8 cellular contexts compared by ENCODE assay signal in the genomic region with DNA sequence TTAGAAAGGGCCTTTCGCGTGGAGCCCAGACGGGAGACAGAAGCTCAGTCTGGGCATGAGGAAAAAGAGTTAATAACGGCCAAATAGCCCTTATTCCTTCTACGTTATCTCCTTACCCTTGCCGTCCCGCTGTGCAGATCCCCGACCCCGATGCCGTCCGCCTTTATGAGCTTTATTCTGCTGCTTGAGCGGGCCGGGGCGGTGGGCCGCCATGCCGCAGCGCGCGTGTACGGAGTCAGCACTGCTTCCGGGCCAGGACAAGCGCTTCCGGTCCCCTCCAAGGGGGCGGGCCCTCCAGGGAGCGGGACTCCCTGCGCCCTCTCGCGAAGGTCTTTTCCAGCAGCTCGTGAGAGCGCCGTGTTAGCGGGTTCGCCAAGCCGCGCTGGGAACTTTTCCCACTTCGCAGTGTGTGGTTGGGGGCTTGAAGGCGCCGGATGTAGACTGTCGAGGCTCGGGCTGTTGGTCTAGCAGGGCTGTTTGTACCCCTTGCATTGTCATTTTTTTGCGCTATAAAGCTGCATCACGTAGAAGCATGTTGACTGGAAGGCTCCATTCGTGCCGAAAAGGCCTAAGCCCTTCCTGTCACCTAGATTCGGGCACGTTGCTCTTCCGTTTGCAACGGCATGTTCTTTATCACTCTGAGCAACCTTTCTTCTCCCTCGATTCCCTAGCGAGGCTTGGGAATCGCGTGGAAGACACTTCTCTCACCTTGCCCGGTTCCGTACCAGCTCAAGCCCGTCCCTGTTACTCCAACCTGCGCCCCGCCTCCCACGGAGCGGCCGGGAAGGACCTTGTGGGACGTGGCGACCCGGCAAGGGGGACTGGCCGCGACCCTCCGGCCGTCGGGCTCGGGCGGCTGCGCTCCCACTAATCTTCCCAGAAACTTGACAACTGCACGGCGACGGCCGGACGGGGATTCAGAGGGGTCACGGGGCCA. TPM values are rescaled to one million over a fixed set of nuclear protein-coding genes. Genes with fewer than 3 reads are reported as not detected.
DNase-seq lines count a peak whose midpoint lies in the region; ATAC-seq and TF ChIP-seq lines count a peak whose summit lies in the region.

A gene (minus strand): TSS at position 243 of the 937 bp plus-strand sequence. CDS start 30 bp downstream, at position 213.

- peak within 1 kb of the TSS; percentile 100 for H3K4me3 Mint-ChIP-seq in mesothelial cell of epicardium

- no peak for TF ChIP-seq CTCF in mesothelial cell of epicardium (IDR thresholded peaks at IDR 0.05; ENCODE audit: unreplicated experiment)

- H3K27me3 Mint-ChIP-seq in mesothelial cell of epicardium (ENCODE audit: low read depth): no peaks in the 10 kb centered on the region

- no peaks in the 10 kb centered on the region for H3K9me3 Mint-ChIP-seq in mesothelial cell of epicardium

- DNase-seq in COLO668 (lab: John Stamatoyannopoulos, UW; ENCODE audit: unreplicated experiment): peak; percentile 90
- peak; percentile 63 for DNase-seq in HS-5 (ENCODE audit: low read depth)
- DNase-seq in NOMO-1 treated with dmso at 0.1 percent for 144 hours (lab: John Stamatoyannopoulos, UW; ENCODE audit: unreplicated experiment): peak; percentile 82
- DNase-seq in activated CD8-positive, alpha-beta memory T cell treated with anti-CD3 and anti-CD28 coated beads, Interleukin-2, amount 50 U/mL, for 24 hours (ENCODE audit: extremely low read depth): peak; percentile 65
- DNase-seq in mesothelial cell of epicardium (ENCODE audit: low spot score in 2 of 2, unreplicated experiment in 2 of 2): peak; percentile 86 to 91
- DNase-seq in stimulated activated CD8-positive, alpha-beta memory T cell treated with anti-CD3 and anti-CD28 coated beads, Interleukin-15, amount 100 ng/mL, for 48 hours (ENCODE audit: low read depth in 2 of 2): peak; percentile 86 to 89

- peak within 1 kb of the TSS; percentile 99 for H3K27ac Mint-ChIP-seq in mesothelial cell of epicardium

- peaks cover 7% of the 10 kb centered on the region for H3K36me3 Mint-ChIP-seq in mesothelial cell of epicardium

- peak; percentile 79 for ATAC-seq in GM19463 (IDR thresholded peaks at IDR 0.05; ENCODE audit: unreplicated experiment)

- peaks cover 25% of the 10 kb centered on the region for H3K4me1 Mint-ChIP-seq in mesothelial cell of epicardium

- in situ Hi-C loops in endometrial microvascular endothelial cells (cut with HindIII; ENCODE audit: inconsistent ontology term, low pct_unique_long_range_greater_than_20kb, low sequenced_read_pairs): no loop called here

RNA-seq across cellular contexts. Expression of the gene that starts here (rescaled TPM):
- total RNA-seq in endometrial microvascular endothelial cells (ENCODE audit: inconsistent ontology term) (84.2 TPM), mesothelial cell of epicardium (37.7 to 41.4 TPM (median 40.6 TPM) in 3 replicates)

Comparison
In these comparisons a context has a peak if more than half of its experiments do, and no peak if none do; other contexts are left out.
1. Peak in every context shown above with its lines: DNase-seq and ATAC-seq.